9 cellular contexts compared by ENCODE assay signal in the genomic region with DNA sequence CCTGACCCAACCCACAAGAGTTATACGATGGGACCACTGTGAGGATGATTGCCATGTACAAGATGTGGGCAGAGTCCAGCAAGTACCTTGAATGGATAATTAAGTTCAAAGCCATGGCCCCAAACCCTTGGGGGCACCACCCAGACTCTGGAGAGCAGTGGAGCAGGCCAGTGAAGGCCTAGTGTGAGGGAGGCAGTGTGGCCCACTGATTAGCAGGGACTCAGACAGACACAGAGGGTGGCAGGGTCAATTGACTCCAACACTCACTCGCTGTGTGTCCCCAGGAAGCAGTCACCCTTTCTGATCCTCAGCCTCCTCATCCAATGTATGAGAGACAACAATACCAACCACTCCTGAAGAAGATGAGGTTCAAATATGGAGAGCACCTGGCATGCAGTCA. TPM values are rescaled to one million over a fixed set of nuclear protein-coding genes. Genes with fewer than 3 reads are reported as not detected.
"Had no signal": no experiment of that assay in that cellular context is flagged by ENCODE, and none has a peak within 500 bp of the region (broad histone marks: within the 10 kb centered on the region; RNA-seq: fewer than 3 reads in every experiment).

No MANE protein-coding gene starts in this region.

- H3K27ac Mint-ChIP-seq: GM23338, IgD-negative memory B cell had no signal

- FAIRE-seq: H1, H54, HTR-8/SVneo had no signal

- H3K4me3 ChIP-seq: GM23338 had no signal

- H3K4me1 Mint-ChIP-seq: IgD-negative memory B cell had no signal

- H2AFZ ChIP-seq: GM23338 had no signal

- H3K36me3 Mint-ChIP-seq: IgD-negative memory B cell had no signal

- DNase-seq: H9, HCEC 1CT, KBM-7 had no signal

- H3K4me3 Mint-ChIP-seq: GM23338, H9, IgD-negative memory B cell had no signal

- H3K4me2 ChIP-seq: GM23338 had no signal

RNA-seq across cellular contexts. Expression of gene BPIFA1, which starts 1.7 kb away (rescaled TPM):
- total RNA-seq: GM23338, H1, H9, HT-29 had no signal
- polyA plus RNA-seq: GM23338, H1, IgD-negative memory B cell had no signal

RNA-seq across cellular contexts. Expression of gene BPIFA3, which starts 16.9 kb away (rescaled TPM):
- total RNA-seq: GM23338, H1, H9, HT-29 had no signal
- polyA plus RNA-seq: GM23338, H1, IgD-negative memory B cell had no signal

RNA-seq across cellular contexts. Expression of gene BPIFB1, which starts 49.0 kb away (rescaled TPM):
- total RNA-seq: GM23338, H1, H9, HT-29 had no signal
- polyA plus RNA-seq: GM23338, H1, IgD-negative memory B cell had no signal
